Comparison of ENCODE assay signal across 1 cellular context in the genomic region with DNA sequence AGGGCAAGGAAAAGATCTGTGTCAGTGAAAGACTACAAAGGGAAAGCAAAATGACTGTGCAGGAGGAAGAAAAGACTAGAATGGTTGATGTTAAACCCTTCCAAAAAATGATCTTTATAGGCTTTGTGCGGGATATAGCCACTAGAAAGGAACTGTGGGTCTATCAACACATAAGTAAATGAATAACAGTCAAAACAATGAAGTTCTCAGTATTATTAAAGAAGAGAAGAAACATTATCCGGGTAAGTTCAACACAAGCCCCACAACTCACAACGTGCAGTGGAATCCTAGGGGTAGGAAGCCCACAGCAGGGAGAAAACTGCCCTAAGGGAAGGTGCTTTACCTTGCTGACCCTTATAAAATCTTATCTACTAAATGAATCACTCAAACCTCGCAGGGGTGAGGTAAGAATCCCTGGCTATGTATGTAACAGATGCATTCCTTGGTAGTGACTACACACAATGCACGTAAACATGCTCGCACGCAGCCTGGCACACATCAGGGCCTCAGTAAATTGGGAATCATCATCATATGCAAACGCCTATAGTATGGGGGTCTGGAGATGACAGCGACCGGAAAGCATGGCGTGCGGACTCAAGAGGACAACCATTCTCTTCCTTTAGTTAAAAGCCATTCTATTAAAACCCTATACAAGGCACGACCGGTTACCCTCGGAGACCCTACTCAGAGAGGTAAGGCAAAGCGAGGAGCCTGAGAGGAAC.
A peak's percentile ranks its signal among the peaks of the same experiment; 100 is the strongest.
TF ChIP-seq lines count a peak whose summit lies in the region.

No MANE protein-coding gene starts in this region.

TF ChIP-seq in HEK293, 187 proteins besides CTCF, POLR2A, EP300 and RAD21 (continued from another document and continues in another):
- TF ChIP-seq, protein P1, sequence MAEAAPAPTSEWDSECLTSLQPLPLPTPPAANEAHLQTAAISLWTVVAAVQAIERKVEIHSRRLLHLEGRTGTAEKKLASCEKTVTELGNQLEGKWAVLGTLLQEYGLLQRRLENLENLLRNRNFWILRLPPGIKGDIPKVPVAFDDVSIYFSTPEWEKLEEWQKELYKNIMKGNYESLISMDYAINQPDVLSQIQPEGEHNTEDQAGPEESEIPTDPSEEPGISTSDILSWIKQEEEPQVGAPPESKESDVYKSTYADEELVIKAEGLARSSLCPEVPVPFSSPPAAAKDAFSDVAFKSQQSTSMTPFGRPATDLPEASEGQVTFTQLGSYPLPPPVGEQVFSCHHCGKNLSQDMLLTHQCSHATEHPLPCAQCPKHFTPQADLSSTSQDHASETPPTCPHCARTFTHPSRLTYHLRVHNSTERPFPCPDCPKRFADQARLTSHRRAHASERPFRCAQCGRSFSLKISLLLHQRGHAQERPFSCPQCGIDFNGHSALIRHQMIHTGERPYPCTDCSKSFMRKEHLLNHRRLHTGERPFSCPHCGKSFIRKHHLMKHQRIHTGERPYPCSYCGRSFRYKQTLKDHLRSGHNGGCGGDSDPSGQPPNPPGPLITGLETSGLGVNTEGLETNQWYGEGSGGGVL (tag by site-specific recombination; IDR thresholded peaks at IDR 0.05), result peak; percentile 49; the same call in 1 of the 2 replicates
- TF ChIP-seq ZNF777 (tag by site-specific recombination; IDR thresholded peaks at IDR 0.05; ENCODE audit: borderline replicate concordance) (no peak), KLF10 (tag by site-specific recombination; IDR thresholded peaks at IDR 0.05) (peak; percentile 52), ZNF629 (tag by site-specific recombination; IDR thresholded peaks at IDR 0.05) (peak; percentile 95), ZNF830 (tag by site-specific recombination; IDR thresholded peaks at IDR 0.05; ENCODE audit: low read depth) (no peak), ZNF324 (tag by site-specific recombination; IDR thresholded peaks at IDR 0.05) (peak; percentile 70; the same call in 1 of the 2 replicates), ZNF175 (tag by site-specific recombination; IDR thresholded peaks at IDR 0.05) (no peak), FEZF1 (tag by site-specific recombination; IDR thresholded peaks at IDR 0.05) (peak; percentile 47; the same call in 1 of the 2 replicates), RBAK (tag by site-specific recombination; IDR thresholded peaks at IDR 0.05) (no peak), TCF7L2 (IDR thresholded peaks at IDR 0.05; ENCODE audit: borderline replicate concordance, low read depth, low read length) (no peak), ZNF585B (tag by site-specific recombination; IDR thresholded peaks at IDR 0.05) (no peak), ZNF600 (tag by site-specific recombination; IDR thresholded peaks at IDR 0.05) (peak; percentile 83), ZNF394 (tag by site-specific recombination; IDR thresholded peaks at IDR 0.05; ENCODE audit: borderline replicate concordance) (peak; percentile 60), ZIC2 (tag by site-specific recombination; IDR thresholded peaks at IDR 0.05) (peak; percentile 41; the same call in 1 of the 2 replicates), ZNF138 (tag by site-specific recombination; IDR thresholded peaks at IDR 0.05; ENCODE audit: borderline replicate concordance) (no peak), ZBTB17 (tag by site-specific recombination; IDR thresholded peaks at IDR 0.05) (peak; percentile 70; the same call in 1 of the 2 replicates), ZNF623 (tag by site-specific recombination; IDR thresholded peaks at IDR 0.05) (no peak), ZNF114 (tag by site-specific recombination; IDR thresholded peaks at IDR 0.05) (no peak), IKZF3 (tag by site-specific recombination; IDR thresholded peaks at IDR 0.05) (peak; percentile 52), ZNF19 (tag by site-specific recombination; IDR thresholded peaks at IDR 0.05; ENCODE audit: low read depth) (no peak), ZNF112 (tag by site-specific recombination; IDR thresholded peaks at IDR 0.05) (no peak), KLF16 (tag by site-specific recombination; IDR thresholded peaks at IDR 0.05) (no peak), GLIS2 (tag by site-specific recombination; IDR thresholded peaks at IDR 0.05) (peak; percentile 54), ZNF843 (tag by site-specific recombination; IDR thresholded peaks at IDR 0.05) (peak; percentile 90), SP7 (tag by site-specific recombination; IDR thresholded peaks at IDR 0.05) (peak; percentile 90), ZNF670 (tag by site-specific recombination; IDR thresholded peaks at IDR 0.05; ENCODE audit: low read depth) (no peak), ZSCAN16 (tag by site-specific recombination; IDR thresholded peaks at IDR 0.05) (0 out of 2 replicates have a peak, but pooled peaks have one; percentile 55), ZNF76 (tag by site-specific recombination; IDR thresholded peaks at IDR 0.05; ENCODE audit: borderline replicate concordance, low read depth) (no peak), ZNF146 (tag by site-specific recombination; IDR thresholded peaks at IDR 0.05) (no peak), ZNF473 (tag by site-specific recombination; IDR thresholded peaks at IDR 0.05) (no peak)
- TF ChIP-seq, protein P2, sequence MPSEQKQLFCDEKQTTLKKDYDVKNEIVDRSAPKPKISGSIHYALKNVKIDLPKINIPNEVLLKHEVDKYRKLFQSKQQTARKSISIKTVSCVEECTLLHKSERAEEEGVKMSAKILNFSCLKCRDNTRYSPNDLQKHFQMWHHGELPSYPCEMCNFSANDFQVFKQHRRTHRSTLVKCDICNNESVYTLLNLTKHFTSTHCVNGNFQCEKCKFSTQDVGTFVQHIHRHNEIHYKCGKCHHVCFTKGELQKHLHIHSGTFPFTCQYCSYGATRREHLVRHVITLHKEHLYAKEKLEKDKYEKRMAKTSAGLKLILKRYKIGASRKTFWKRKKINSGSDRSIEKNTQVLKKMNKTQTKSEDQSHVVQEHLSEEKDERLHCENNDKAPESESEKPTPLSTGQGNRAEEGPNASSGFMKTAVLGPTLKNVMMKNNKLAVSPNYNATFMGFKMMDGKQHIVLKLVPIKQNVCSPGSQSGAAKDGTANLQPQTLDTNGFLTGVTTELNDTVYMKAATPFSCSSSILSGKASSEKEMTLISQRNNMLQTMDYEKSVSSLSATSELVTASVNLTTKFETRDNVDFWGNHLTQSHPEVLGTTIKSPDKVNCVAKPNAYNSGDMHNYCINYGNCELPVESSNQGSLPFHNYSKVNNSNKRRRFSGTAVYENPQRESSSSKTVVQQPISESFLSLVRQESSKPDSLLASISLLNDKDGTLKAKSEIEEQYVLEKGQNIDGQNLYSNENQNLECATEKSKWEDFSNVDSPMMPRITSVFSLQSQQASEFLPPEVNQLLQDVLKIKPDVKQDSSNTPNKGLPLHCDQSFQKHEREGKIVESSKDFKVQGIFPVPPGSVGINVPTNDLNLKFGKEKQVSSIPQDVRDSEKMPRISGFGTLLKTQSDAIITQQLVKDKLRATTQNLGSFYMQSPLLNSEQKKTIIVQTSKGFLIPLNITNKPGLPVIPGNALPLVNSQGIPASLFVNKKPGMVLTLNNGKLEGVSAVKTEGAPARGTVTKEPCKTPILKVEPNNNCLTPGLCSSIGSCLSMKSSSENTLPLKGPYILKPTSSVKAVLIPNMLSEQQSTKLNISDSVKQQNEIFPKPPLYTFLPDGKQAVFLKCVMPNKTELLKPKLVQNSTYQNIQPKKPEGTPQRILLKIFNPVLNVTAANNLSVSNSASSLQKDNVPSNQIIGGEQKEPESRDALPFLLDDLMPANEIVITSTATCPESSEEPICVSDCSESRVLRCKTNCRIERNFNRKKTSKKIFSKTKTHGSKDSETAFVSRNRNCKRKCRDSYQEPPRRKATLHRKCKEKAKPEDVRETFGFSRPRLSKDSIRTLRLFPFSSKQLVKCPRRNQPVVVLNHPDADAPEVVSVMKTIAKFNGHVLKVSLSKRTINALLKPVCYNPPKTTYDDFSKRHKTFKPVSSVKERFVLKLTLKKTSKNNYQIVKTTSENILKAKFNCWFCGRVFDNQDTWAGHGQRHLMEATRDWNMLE (tag by site-specific recombination; conservative IDR thresholded peaks at IDR 0.05; ENCODE audit: low read depth), result 0 out of 2 replicates have a peak, but pooled peaks have one; percentile 22
- TF ChIP-seq, protein P3, sequence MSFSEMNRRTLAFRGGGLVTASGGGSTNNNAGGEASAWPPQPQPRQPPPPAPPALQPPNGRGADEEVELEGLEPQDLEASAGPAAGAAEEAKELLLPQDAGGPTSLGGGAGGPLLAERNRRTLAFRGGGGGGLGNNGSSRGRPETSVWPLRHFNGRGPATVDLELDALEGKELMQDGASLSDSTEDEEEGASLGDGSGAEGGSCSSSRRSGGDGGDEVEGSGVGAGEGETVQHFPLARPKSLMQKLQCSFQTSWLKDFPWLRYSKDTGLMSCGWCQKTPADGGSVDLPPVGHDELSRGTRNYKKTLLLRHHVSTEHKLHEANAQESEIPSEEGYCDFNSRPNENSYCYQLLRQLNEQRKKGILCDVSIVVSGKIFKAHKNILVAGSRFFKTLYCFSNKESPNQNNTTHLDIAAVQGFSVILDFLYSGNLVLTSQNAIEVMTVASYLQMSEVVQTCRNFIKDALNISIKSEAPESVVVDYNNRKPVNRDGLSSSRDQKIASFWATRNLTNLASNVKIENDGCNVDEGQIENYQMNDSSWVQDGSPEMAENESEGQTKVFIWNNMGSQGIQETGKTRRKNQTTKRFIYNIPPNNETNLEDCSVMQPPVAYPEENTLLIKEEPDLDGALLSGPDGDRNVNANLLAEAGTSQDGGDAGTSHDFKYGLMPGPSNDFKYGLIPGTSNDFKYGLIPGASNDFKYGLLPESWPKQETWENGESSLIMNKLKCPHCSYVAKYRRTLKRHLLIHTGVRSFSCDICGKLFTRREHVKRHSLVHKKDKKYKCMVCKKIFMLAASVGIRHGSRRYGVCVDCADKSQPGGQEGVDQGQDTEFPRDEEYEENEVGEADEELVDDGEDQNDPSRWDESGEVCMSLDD (tag by site-specific recombination; IDR thresholded peaks at IDR 0.05), result 0 out of 2 replicates have a peak, but pooled peaks have one; percentile 48
- TF ChIP-seq, protein P4, sequence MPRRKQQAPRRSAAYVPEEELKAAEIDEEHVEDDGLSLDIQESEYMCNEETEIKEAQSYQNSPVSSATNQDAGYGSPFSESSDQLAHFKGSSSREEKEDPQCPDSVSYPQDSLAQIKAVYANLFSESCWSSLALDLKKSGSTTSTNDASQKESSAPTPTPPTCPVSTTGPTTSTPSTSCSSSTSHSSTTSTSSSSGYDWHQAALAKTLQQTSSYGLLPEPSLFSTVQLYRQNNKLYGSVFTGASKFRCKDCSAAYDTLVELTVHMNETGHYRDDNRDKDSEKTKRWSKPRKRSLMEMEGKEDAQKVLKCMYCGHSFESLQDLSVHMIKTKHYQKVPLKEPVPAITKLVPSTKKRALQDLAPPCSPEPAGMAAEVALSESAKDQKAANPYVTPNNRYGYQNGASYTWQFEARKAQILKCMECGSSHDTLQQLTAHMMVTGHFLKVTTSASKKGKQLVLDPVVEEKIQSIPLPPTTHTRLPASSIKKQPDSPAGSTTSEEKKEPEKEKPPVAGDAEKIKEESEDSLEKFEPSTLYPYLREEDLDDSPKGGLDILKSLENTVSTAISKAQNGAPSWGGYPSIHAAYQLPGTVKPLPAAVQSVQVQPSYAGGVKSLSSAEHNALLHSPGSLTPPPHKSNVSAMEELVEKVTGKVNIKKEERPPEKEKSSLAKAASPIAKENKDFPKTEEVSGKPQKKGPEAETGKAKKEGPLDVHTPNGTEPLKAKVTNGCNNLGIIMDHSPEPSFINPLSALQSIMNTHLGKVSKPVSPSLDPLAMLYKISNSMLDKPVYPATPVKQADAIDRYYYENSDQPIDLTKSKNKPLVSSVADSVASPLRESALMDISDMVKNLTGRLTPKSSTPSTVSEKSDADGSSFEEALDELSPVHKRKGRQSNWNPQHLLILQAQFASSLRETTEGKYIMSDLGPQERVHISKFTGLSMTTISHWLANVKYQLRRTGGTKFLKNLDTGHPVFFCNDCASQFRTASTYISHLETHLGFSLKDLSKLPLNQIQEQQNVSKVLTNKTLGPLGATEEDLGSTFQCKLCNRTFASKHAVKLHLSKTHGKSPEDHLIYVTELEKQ (tag by site-specific recombination; IDR thresholded peaks at IDR 0.05; ENCODE audit: borderline replicate concordance), result peak; percentile 48; the same call in 1 of the 2 replicates
- TF ChIP-seq, protein P5, sequence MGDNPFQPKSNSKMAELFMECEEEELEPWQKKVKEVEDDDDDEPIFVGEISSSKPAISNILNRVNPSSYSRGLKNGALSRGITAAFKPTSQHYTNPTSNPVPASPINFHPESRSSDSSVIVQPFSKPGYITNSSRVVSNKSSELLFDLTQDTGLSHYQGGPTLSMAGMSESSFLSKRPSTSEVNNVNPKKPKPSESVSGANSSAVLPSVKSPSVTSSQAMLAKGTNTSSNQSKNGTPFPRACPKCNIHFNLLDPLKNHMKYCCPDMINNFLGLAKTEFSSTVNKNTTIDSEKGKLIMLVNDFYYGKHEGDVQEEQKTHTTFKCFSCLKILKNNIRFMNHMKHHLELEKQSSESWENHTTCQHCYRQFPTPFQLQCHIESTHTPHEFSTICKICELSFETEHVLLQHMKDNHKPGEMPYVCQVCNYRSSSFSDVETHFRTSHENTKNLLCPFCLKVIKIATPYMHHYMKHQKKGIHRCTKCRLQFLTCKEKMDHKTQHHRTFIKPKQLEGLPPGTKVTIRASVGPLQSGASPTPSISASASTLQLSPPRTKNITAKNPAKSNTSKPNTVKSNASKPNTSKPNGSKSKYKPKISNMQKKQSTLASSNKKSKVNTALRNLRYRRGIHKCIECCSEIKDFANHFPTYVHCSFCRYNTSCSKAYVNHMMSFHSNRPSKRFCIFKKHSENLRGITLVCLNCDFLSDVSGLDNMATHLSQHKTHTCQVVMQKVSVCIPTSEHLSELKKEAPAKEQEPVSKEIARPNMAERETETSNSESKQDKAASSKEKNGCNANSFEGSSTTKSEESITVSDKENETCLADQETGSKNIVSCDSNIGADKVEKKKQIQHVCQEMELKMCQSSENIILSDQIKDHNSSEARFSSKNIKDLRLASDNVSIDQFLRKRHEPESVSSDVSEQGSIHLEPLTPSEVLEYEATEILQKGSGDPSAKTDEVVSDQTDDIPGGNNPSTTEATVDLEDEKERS (tag by site-specific recombination; IDR thresholded peaks at IDR 0.05), result peak; percentile 93
- TF ChIP-seq, protein P6, sequence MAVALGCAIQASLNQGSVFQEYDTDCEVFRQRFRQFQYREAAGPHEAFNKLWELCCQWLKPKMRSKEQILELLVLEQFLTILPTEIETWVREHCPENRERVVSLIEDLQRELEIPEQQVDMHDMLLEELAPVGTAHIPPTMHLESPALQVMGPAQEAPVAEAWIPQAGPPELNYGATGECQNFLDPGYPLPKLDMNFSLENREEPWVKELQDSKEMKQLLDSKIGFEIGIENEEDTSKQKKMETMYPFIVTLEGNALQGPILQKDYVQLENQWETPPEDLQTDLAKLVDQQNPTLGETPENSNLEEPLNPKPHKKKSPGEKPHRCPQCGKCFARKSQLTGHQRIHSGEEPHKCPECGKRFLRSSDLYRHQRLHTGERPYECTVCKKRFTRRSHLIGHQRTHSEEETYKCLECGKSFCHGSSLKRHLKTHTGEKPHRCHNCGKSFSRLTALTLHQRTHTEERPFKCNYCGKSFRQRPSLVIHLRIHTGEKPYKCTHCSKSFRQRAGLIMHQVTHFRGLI (tag by site-specific recombination; IDR thresholded peaks at IDR 0.05), result peak; percentile 35; the same call in 1 of the 2 replicates
- TF ChIP-seq, protein P7, sequence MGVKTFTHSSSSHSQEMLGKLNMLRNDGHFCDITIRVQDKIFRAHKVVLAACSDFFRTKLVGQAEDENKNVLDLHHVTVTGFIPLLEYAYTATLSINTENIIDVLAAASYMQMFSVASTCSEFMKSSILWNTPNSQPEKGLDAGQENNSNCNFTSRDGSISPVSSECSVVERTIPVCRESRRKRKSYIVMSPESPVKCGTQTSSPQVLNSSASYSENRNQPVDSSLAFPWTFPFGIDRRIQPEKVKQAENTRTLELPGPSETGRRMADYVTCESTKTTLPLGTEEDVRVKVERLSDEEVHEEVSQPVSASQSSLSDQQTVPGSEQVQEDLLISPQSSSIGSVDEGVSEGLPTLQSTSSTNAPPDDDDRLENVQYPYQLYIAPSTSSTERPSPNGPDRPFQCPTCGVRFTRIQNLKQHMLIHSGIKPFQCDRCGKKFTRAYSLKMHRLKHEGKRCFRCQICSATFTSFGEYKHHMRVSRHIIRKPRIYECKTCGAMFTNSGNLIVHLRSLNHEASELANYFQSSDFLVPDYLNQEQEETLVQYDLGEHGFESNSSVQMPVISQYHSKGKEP (tag by site-specific recombination; IDR thresholded peaks at IDR 0.05), result peak; percentile 46
